In the genomic region with DNA sequence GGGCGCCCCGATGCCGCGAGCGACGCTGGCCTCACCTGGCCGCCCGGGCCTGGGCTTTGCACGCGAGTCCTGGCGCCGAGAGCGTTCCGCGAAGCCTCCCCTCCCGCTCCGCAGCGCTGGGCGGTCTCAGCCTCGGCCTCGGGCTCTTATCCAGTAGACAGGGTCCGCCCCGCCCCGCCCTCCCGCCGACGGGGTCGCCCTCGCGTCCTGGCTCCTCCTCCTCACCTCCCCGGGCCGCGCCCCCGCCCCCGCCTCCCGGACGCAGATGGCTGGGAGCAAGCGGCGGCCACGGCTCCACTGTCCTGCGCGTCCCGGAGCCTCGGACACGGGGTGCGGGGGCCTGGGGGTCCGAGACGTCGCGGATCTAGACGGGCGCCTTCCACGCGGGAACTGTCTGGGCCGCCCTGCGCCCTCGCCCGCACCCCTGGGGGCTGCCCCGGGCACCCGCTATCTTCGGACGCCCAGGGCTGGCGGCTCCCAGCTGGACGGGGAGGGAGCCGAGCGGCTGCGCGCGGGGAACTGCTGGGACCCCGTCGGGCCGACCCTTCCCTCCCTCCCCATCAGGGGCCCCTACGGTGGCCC, we compare ENCODE assay signal across 7 cellular contexts.
DNase-seq lines count a peak whose midpoint lies in the region; ATAC-seq and TF ChIP-seq lines count a peak whose summit lies in the region.

SLC6A3 (minus strand) TSS at position 128 of the 582 bp plus-strand sequence. CDS start 2,243 bp downstream, outside the sequence.

- DNase-seq in NCI-H345 (lab: John Stamatoyannopoulos, UW): peak; percentile 82
- DNase-seq in activated gamma-delta T cell treated with anti-CD3 and anti-CD28 coated beads, Interleukin-2, amount 50 U/mL, for 16 hours (ENCODE audit: low read depth): peak; percentile 49
- DNase-seq in islet precursor cell: peak; percentile 94
- DNase-seq in stimulated activated effector memory CD8-positive, alpha-beta T cell treated with anti-CD3 and anti-CD28 coated beads, Interleukin-12 subunit alpha, Interleukin-12 subunit beta, amount 100 ng/mL, for 72 hours (ENCODE audit: low spot score in 2 of 2): no peak
- DNase-seq in COR-L47 (lab: John Stamatoyannopoulos, UW): no peak
- DNase-seq in NOMO-1 treated with dmso at 0.1 percent for 144 hours (lab: John Stamatoyannopoulos, UW; ENCODE audit: unreplicated experiment): no peak
- DNase-seq in GM13977 (ENCODE audit: low spot score): no peak

- H3K9me3 Mint-ChIP-seq in stimulated activated effector memory CD8-positive, alpha-beta T cell treated with anti-CD3 and anti-CD28 coated beads, Interleukin-12 subunit alpha, Interleukin-12 subunit beta, amount 100 ng/mL, for 72 hours: peaks cover 3% of the 10 kb centered on the region

- no peaks in the 10 kb centered on the region for H3K36me3 Mint-ChIP-seq in stimulated activated effector memory CD8-positive, alpha-beta T cell treated with anti-CD3 and anti-CD28 coated beads, Interleukin-12 subunit alpha, Interleukin-12 subunit beta, amount 100 ng/mL, for 72 hours

- TF ChIP-seq CTCF in GM13977 (IDR thresholded peaks at IDR 0.05; ENCODE audit: extremely low read depth, insufficient read depth, missing control alignments): no peak

- ATAC-seq in stimulated activated effector memory CD8-positive, alpha-beta T cell treated with anti-CD3 and anti-CD28 coated beads, Interleukin-12 subunit alpha, Interleukin-12 subunit beta, amount 100 ng/mL, for 72 hours: no peak

- in situ Hi-C loops in GM13977 (cut with MboI; ENCODE audit: low pct_unique_long_range_greater_than_20kb, low sequenced_read_pairs, unreplicated experiment): no loop called here

- H3K4me1 Mint-ChIP-seq in stimulated activated effector memory CD8-positive, alpha-beta T cell treated with anti-CD3 and anti-CD28 coated beads, Interleukin-12 subunit alpha, Interleukin-12 subunit beta, amount 100 ng/mL, for 72 hours: peaks cover 26% of the 10 kb centered on the region

- H3K27ac Mint-ChIP-seq in stimulated activated effector memory CD8-positive, alpha-beta T cell treated with anti-CD3 and anti-CD28 coated beads, Interleukin-12 subunit alpha, Interleukin-12 subunit beta, amount 100 ng/mL, for 72 hours: no peak within 1 kb of the TSS

- peak within 1 kb of the TSS; percentile 32 for H3K4me3 Mint-ChIP-seq in stimulated activated effector memory CD8-positive, alpha-beta T cell treated with anti-CD3 and anti-CD28 coated beads, Interleukin-12 subunit alpha, Interleukin-12 subunit beta, amount 100 ng/mL, for 72 hours

Comparison
In these comparisons a context has a peak if more than half of its experiments do, and no peak if none do; other contexts are left out.
1. DNase-seq: peak in NCI-H345 (single experiment), activated gamma-delta T cell treated with anti-CD3 and anti-CD28 coated beads, Interleukin-2, amount 50 U/mL, for 16 hours (single experiment) and islet precursor cell (single experiment); none in stimulated activated effector memory CD8-positive, alpha-beta T cell treated with anti-CD3 and anti-CD28 coated beads, Interleukin-12 subunit alpha, Interleukin-12 subunit beta, amount 100 ng/mL, for 72 hours (0 of 2), COR-L47 (single experiment), NOMO-1 treated with dmso at 0.1 percent for 144 hours (single experiment) and GM13977 (single experiment).